Comparison of ENCODE assay signal across 12 cellular contexts in genomic region chr1:212712451-212713303, GRCh38. TPM values are rescaled to one million over a fixed set of nuclear protein-coding genes. Genes with fewer than 3 reads are reported as not detected.
DNase-seq lines count a peak whose midpoint lies in the region; TF ChIP-seq lines count a peak whose summit lies in the region.
"Had no signal": no experiment of that assay in that cellular context is flagged by ENCODE, and none has a peak within 500 bp of the region (broad histone marks: within the 10 kb centered on the region; RNA-seq: fewer than 3 reads in every experiment).

No MANE protein-coding gene starts in this region.

- peaks cover 12% of the 10 kb centered on the region for H3K4me1 Mint-ChIP-seq in activated CD4-positive, alpha-beta T cell treated with anti-CD3 and anti-CD28 coated beads, Interleukin-2, amount 10 ng/mL, durations not matched to agents 7 days and 5 days
- no peaks in the 10 kb centered on the region for H3K4me1 Mint-ChIP-seq in osteocyte (ENCODE audit: unreplicated experiment)
- H3K4me1 Mint-ChIP-seq: immature natural killer cell had no signal

- no peak overlapping the region for H3K27ac Mint-ChIP-seq in activated CD4-positive, alpha-beta T cell treated with anti-CD3 and anti-CD28 coated beads, Interleukin-2, amount 10 ng/mL, durations not matched to agents 7 days and 5 days
- no peak overlapping the region for H3K27ac Mint-ChIP-seq in osteocyte (ENCODE audit: unreplicated experiment)
- H3K27ac Mint-ChIP-seq: immature natural killer cell had no signal

- H3K9me3 Mint-ChIP-seq in activated CD4-positive, alpha-beta T cell treated with anti-CD3 and anti-CD28 coated beads, Interleukin-2, amount 10 ng/mL, durations not matched to agents 7 days and 5 days, result peaks cover 2% of the 10 kb centered on the region
- no peaks in the 10 kb centered on the region for H3K9me3 Mint-ChIP-seq in osteocyte (ENCODE audit: unreplicated experiment)
- H3K9me3 Mint-ChIP-seq: immature natural killer cell; naive thymus-derived CD4-positive, alpha-beta T cell had no signal

- POLR2A ChIA-PET in activated CD4-positive, alpha-beta T cell treated with anti-CD3 and anti-CD28 coated beads, Interleukin-2, amount 10 ng/mL, durations not matched to agents 7 days and 5 days (lab: Charles Lee), result no interaction called here

- H3K4me3 Mint-ChIP-seq in activated CD4-positive, alpha-beta T cell treated with anti-CD3 and anti-CD28 coated beads, Interleukin-2, amount 10 ng/mL, durations not matched to agents 7 days and 5 days, result no peak overlapping the region
- no peak overlapping the region for H3K4me3 Mint-ChIP-seq in osteocyte (ENCODE audit: unreplicated experiment)
- H3K4me3 Mint-ChIP-seq: immature natural killer cell; naive thymus-derived CD4-positive, alpha-beta T cell had no signal

- peaks cover under 1% of the 10 kb centered on the region for H3K36me3 Mint-ChIP-seq in activated CD4-positive, alpha-beta T cell treated with anti-CD3 and anti-CD28 coated beads, Interleukin-2, amount 10 ng/mL, durations not matched to agents 7 days and 5 days (ENCODE audit: low read depth)
- H3K36me3 Mint-ChIP-seq in osteocyte (ENCODE audit: unreplicated experiment), result no peaks in the 10 kb centered on the region
- H3K36me3 Mint-ChIP-seq: immature natural killer cell; naive thymus-derived CD4-positive, alpha-beta T cell had no signal

- peaks cover 1% of the 10 kb centered on the region for H3K27me3 Mint-ChIP-seq in activated CD4-positive, alpha-beta T cell treated with anti-CD3 and anti-CD28 coated beads, Interleukin-2, amount 10 ng/mL, durations not matched to agents 7 days and 5 days
- peaks cover 5% of the 10 kb centered on the region for H3K27me3 Mint-ChIP-seq in osteocyte (ENCODE audit: unreplicated experiment)

- CTCF ChIA-PET in activated CD4-positive, alpha-beta T cell treated with anti-CD3 and anti-CD28 coated beads, Interleukin-2, amount 10 ng/mL, durations not matched to agents 7 days and 5 days (lab: Charles Lee), result interaction anchor here (1.3 kb wide), 1 partner anchor 47 kb away, joined by 4 read pairs; no protein-coding TSS in a partner anchor

- no peak for TF ChIP-seq CTCF in osteocyte (IDR thresholded peaks at IDR 0.05)

- peak; percentile 50 for DNase-seq in activated CD4-positive, alpha-beta T cell treated with anti-CD3 and anti-CD28 coated beads for 48 hours
- no peak for DNase-seq in activated CD4-positive, alpha-beta T cell treated with anti-CD3 and anti-CD28 coated beads, Interleukin-2, amount 10 ng/mL, durations not matched to agents 7 days and 5 days
- DNase-seq in HS-5 (ENCODE audit: low read depth), result peak; percentile 81
- peak; percentile 47 for DNase-seq in astrocyte of the hippocampus (ENCODE audit: low read depth, low spot score)
- DNase-seq in osteocyte (ENCODE audit: extremely low spot score, unreplicated experiment), result peak; percentile 46
- no peak for DNase-seq in COR-L47 (lab: John Stamatoyannopoulos, UW)
- no peak for DNase-seq in NCI-H2227 (lab: John Stamatoyannopoulos, UW; ENCODE audit: unreplicated experiment)
- no peak for DNase-seq in SW480 (ENCODE audit: low spot score)
- DNase-seq: activated naive CD4-positive, alpha-beta T cell treated with Interleukin-2 at 50 U/mL for 16 hours; immature natural killer cell; naive thymus-derived CD4-positive, alpha-beta T cell; NCI-H146 had no signal

RNA-seq across cellular contexts. Expression of gene BATF3, which starts 13.0 kb away (rescaled TPM):
- total RNA-seq in activated CD4-positive, alpha-beta T cell treated with anti-CD3 and anti-CD28 coated beads, Interleukin-2, amount 10 ng/mL, durations not matched to agents 7 days and 5 days, result 10 to 100 TPM; 12.5 to 14.0 TPM
- total RNA-seq in osteocyte, result 0.56 and 0.71 TPM in 2 replicates

Comparison
In these comparisons a context has a peak if more than half of its experiments do, and no peak if none do; other contexts are left out.
1. DNase-seq: peak in activated CD4-positive, alpha-beta T cell treated with anti-CD3 and anti-CD28 coated beads for 48 hours (single experiment), HS-5 (single experiment), astrocyte of the hippocampus (single experiment) and osteocyte (single experiment); none in activated CD4-positive, alpha-beta T cell treated with anti-CD3 and anti-CD28 coated beads, Interleukin-2, amount 10 ng/mL, durations not matched to agents 7 days and 5 days (single experiment), COR-L47 (single experiment), NCI-H2227 (single experiment) and SW480 (single experiment).